In the genomic region with DNA sequence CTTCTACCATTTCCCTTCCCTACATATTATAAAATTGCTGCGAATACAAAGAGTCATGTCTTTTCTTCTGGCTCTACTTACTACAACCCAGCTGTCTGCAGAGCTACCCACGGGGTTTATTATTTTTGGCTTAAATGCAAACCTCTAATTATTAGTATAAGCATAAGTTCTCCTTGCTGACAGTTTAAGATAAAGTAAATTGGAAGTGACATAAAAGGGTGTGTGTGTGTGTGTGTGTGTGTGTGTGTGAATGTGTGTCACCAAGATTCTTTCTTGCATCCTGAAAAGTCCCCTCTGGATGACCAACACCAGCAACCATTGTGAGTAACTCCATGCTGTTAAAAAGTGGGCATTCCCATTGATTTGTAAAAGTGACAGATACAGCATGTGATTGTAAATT, we compare ENCODE assay signal across 14 cellular contexts.
A peak's percentile ranks its signal among the peaks of the same experiment; 100 is the strongest.
DNase-seq lines count a peak whose midpoint lies in the region; ATAC-seq, FAIRE-seq and TF ChIP-seq lines count a peak whose summit lies in the region.
"Had no signal": no experiment of that assay in that cellular context is flagged by ENCODE, and none has a peak within 500 bp of the region (broad histone marks: within the 10 kb centered on the region; RNA-seq: fewer than 3 reads in every experiment).

No MANE protein-coding gene starts in this region.

- H3K27me3 ChIP-seq in astrocyte (ENCODE audit: insufficient read depth, low read length) (no peaks in the 10 kb centered on the region), suprapubic skin (no peaks in the 10 kb centered on the region)
- H3K27me3 ChIP-seq: body of pancreas had no signal

- peak overlapping the region; percentile 41 for H3K4me2 ChIP-seq in astrocyte (ENCODE audit: low read length)
- H3K4me2 ChIP-seq: A549 had no signal

- no peak overlapping the region for H3K27ac Mint-ChIP-seq in astrocyte (ENCODE audit: unreplicated experiment)

- H3K4me3 ChIP-seq in astrocyte (ENCODE audit: insufficient read depth, low read depth, low read length), result no peak overlapping the region
- no peak overlapping the region for H3K4me3 ChIP-seq in skeletal muscle cell (ENCODE audit: low read depth, low read length)
- H3K4me3 ChIP-seq in suprapubic skin, result no peak overlapping the region
- H3K4me3 ChIP-seq: A549, body of pancreas had no signal

- whole genome bisulfite sequencing in suprapubic skin, result 10% methylated on average over 2 of the region's 2 CpGs

- H3K9me3 Mint-ChIP-seq in astrocyte (ENCODE audit: unreplicated experiment), result no peaks in the 10 kb centered on the region

- peak in 2 of 3 experiments; percentile 2 to 29 for DNase-seq in NCI-H1417 (lab: John Stamatoyannopoulos, UW)
- DNase-seq in NCI-H1417 treated with DMSO at 0.1 percent for 48 hours (lab: John Stamatoyannopoulos, UW), result no peak
- peak; percentile 94 for DNase-seq in astrocyte (ENCODE audit: low read depth)
- peak; percentile 58 for DNase-seq in glomerular visceral epithelial cell (ENCODE audit: extremely low spot score)
- peak; percentile 85 for DNase-seq in skeletal muscle cell (ENCODE audit: low read depth)
- no peak for DNase-seq in COLO668 (lab: John Stamatoyannopoulos, UW; ENCODE audit: unreplicated experiment)
- no peak for DNase-seq in suprapubic skin (ENCODE audit: low spot score in 2 of 2)
- DNase-seq: body of pancreas, DMS79 treated with DMSO at 0.1 percent for 48 hours, KBM-7, left colon, NCI-H2171 treated with DMSO at 0.1 percent for 48 hours had no signal

- H4K20me1 ChIP-seq in astrocyte (ENCODE audit: insufficient read depth, low read length), result no peaks in the 10 kb centered on the region

- H3K9ac ChIP-seq in astrocyte (ENCODE audit: low read length), result no peak overlapping the region

- no peak overlapping the region for H2AFZ ChIP-seq in astrocyte (ENCODE audit: low read depth, low read length)

- peaks cover 13% of the 10 kb centered on the region for H3K4me1 Mint-ChIP-seq in astrocyte (ENCODE audit: low read depth, unreplicated experiment)

- ATAC-seq in GM18873 (IDR thresholded peaks at IDR 0.05; ENCODE audit: low FRiP score, unreplicated experiment), result no peak
- ATAC-seq: A549, body of pancreas had no signal

- no peak overlapping the region for H3K4me3 Mint-ChIP-seq in astrocyte (ENCODE audit: unreplicated experiment)

- H3K27me3 Mint-ChIP-seq in astrocyte (ENCODE audit: low read depth, unreplicated experiment), result no peaks in the 10 kb centered on the region

- TF ChIP-seq CTCF in astrocyte (IDR thresholded peaks at IDR 0.05; ENCODE audit: insufficient read depth, low read depth, low read length) (no peak), suprapubic skin (IDR thresholded peaks at IDR 0.05) (no peak)

- TF ChIP-seq EP300 in suprapubic skin (IDR thresholded peaks at IDR 0.05), result no peak

- H3K36me3 ChIP-seq in astrocyte (ENCODE audit: insufficient read depth, low read length) (no peaks in the 10 kb centered on the region), suprapubic skin (no peaks in the 10 kb centered on the region)

- no peak overlapping the region for H3K27ac ChIP-seq in astrocyte (ENCODE audit: low read depth, low read length)
- H3K27ac ChIP-seq in suprapubic skin, result no peak overlapping the region
- H3K27ac ChIP-seq: A549, body of pancreas had no signal

- peaks cover 16% of the 10 kb centered on the region for H3K4me1 ChIP-seq in astrocyte (ENCODE audit: insufficient read depth, low read length)
- peaks cover 10% of the 10 kb centered on the region for H3K4me1 ChIP-seq in suprapubic skin
- H3K4me1 ChIP-seq: A549, body of pancreas had no signal

- H3K9me3 ChIP-seq in astrocyte (ENCODE audit: insufficient read depth, low read depth, low read length), result no peaks in the 10 kb centered on the region
- H3K9me3 ChIP-seq in suprapubic skin, result no peaks in the 10 kb centered on the region
- H3K9me3 ChIP-seq: A549, body of pancreas had no signal

- H3K36me3 Mint-ChIP-seq in astrocyte (ENCODE audit: low read depth, unreplicated experiment), result no peaks in the 10 kb centered on the region

- FAIRE-seq in astrocyte (lab: Jason Lieb, UNC), result peak; percentile 23
- FAIRE-seq: A549 had no signal

- no peak for TF ChIP-seq POLR2A in suprapubic skin (IDR thresholded peaks at IDR 0.05)

- H3K79me2 ChIP-seq in astrocyte (ENCODE audit: insufficient read depth, low read length), result no peaks in the 10 kb centered on the region

Comparison
In these comparisons a context has a peak if more than half of its experiments do, and no peak if none do; other contexts are left out.
1. DNase-seq: peak in NCI-H1417 (2 of 3), astrocyte (single experiment), glomerular visceral epithelial cell (single experiment) and skeletal muscle cell (single experiment); none in NCI-H1417 treated with DMSO at 0.1 percent for 48 hours (single experiment), COLO668 (single experiment) and suprapubic skin (0 of 2).